In the genomic region with DNA sequence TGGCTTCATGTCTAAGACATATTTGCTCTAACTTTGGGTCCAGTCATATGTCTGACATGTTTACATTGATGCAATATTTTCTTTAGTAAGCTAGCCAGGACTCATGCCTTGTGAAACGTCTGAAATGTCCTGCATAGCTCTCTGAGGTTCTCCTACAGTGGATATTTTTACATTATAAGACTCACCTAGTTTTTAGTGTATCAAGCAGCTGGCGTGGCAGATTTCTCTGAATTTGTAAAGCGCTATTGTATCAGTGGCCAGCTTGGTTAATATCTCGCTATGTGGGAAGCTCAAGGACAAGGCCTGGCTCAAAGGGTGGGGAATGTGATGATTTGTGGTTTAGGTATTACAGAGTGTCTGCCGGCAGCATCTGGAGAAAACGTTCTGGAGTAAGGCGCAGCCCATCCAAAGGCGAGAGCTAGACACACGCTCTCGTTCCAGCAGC, we compare ENCODE assay signal across 1 cellular context.
TF ChIP-seq lines count a peak whose summit lies in the region.

No MANE protein-coding gene starts in this region.

TF ChIP-seq in GM23338, 12 proteins besides CTCF, POLR2A, EP300 and RAD21 (continued from another document):
- TF ChIP-seq, protein P1, sequence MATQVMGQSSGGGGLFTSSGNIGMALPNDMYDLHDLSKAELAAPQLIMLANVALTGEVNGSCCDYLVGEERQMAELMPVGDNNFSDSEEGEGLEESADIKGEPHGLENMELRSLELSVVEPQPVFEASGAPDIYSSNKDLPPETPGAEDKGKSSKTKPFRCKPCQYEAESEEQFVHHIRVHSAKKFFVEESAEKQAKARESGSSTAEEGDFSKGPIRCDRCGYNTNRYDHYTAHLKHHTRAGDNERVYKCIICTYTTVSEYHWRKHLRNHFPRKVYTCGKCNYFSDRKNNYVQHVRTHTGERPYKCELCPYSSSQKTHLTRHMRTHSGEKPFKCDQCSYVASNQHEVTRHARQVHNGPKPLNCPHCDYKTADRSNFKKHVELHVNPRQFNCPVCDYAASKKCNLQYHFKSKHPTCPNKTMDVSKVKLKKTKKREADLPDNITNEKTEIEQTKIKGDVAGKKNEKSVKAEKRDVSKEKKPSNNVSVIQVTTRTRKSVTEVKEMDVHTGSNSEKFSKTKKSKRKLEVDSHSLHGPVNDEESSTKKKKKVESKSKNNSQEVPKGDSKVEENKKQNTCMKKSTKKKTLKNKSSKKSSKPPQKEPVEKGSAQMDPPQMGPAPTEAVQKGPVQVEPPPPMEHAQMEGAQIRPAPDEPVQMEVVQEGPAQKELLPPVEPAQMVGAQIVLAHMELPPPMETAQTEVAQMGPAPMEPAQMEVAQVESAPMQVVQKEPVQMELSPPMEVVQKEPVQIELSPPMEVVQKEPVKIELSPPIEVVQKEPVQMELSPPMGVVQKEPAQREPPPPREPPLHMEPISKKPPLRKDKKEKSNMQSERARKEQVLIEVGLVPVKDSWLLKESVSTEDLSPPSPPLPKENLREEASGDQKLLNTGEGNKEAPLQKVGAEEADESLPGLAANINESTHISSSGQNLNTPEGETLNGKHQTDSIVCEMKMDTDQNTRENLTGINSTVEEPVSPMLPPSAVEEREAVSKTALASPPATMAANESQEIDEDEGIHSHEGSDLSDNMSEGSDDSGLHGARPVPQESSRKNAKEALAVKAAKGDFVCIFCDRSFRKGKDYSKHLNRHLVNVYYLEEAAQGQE (IDR thresholded peaks at IDR 0.05; ENCODE audit: unreplicated experiment) = no peak
